Comparison of ENCODE assay signal across 16 cellular contexts in genomic region chr2:109497911-109498870, GRCh38.
DNase-seq lines count a peak whose midpoint lies in the region; ATAC-seq, FAIRE-seq and TF ChIP-seq lines count a peak whose summit lies in the region.
"Had no signal": no experiment of that assay in that cellular context is flagged by ENCODE, and none has a peak within 500 bp of the region (broad histone marks: within the 10 kb centered on the region; RNA-seq: fewer than 3 reads in every experiment).

No MANE protein-coding gene starts in this region.

- 44 to 54% (median 48%) methylated on average over 19 of the region's 19 CpGs for WGBS in small intestine, 3 donors

- no peaks in the 10 kb centered on the region for H3K36me3 ChIP-seq in small intestine (ENCODE audit: control insufficient read depth in 2 of 2, insufficient read depth in 2 of 2, low read length in 2 of 2)

- no peaks in the 10 kb centered on the region for H3K4me1 ChIP-seq in small intestine (ENCODE audit: control insufficient read depth in 2 of 2, insufficient read depth in 1 of 2, low read depth in 1 of 2, low read length in 1 of 2)
- H3K4me1 ChIP-seq: A549 had no signal

- no peaks in the 10 kb centered on the region for H3K9me3 ChIP-seq in small intestine (ENCODE audit: control insufficient read depth, low read depth)
- H3K9me3 ChIP-seq: A549, thoracic aorta had no signal

- FAIRE-seq in small intestine (lab: Jason Lieb, UNC): no peak
- FAIRE-seq in GM12891 (lab: Jason Lieb, UNC): no peak
- FAIRE-seq: A549, kidney had no signal

- DNase-seq in NCI-H82 (lab: John Stamatoyannopoulos, UW): peak; percentile 41
- DNase-seq in NCI-H82 treated with DMSO at 0.1 percent for 48 hours (lab: John Stamatoyannopoulos, UW; ENCODE audit: unreplicated experiment): no peak
- DNase-seq in NCI-H510A (lab: John Stamatoyannopoulos, UW): peak; percentile 12
- DNase-seq in fibroblast of pulmonary artery (ENCODE audit: low read depth): peak; percentile 22
- DNase-seq in small intestine: peak; percentile 23
- DNase-seq in GM12891 (ENCODE audit: insufficient read length, low spot score): no peak
- DNase-seq in NCI-H1436 (lab: John Stamatoyannopoulos, UW): no peak
- DNase-seq: activated T-cell treated with anti-CD3 and anti-CD28 coated beads, Interleukin-2, amount 50 U/mL, for 1 hour; kidney; natural killer cell; NCI-H2029 treated with DMSO at 0.1 percent for 48 hours; stimulated activated CD4-positive, alpha-beta T cell treated with anti-CD3 and anti-CD28 coated beads, Interleukin-12 subunit alpha, Interleukin-12 subunit beta, amount 100 ng/mL, for 4 hours; T-cell had no signal

- no peak for TF ChIP-seq POLR2A in GM12891 (IDR thresholded peaks at IDR 0.05; ENCODE audit: low read depth, low read length)

- no peaks in the 10 kb centered on the region for H3K27me3 ChIP-seq in small intestine (ENCODE audit: control insufficient read depth in 2 of 2, insufficient read depth in 2 of 2, low read length in 2 of 2)

- H3K27ac ChIP-seq in small intestine (ENCODE audit: low read depth in 1 of 2, low read length in 1 of 2): no peak overlapping the region
- H3K27ac ChIP-seq: A549, thoracic aorta had no signal

- no peak for ATAC-seq in HG03460 (IDR thresholded peaks at IDR 0.05; ENCODE audit: unreplicated experiment)
- ATAC-seq: A549, natural killer cell, T-cell had no signal

- H3K4me3 ChIP-seq in fibroblast of pulmonary artery (replicated peaks; ENCODE audit: low read depth, low read length) (no peak overlapping the region), small intestine (ENCODE audit: low read depth in 1 of 2, low read length in 2 of 2) (no peak overlapping the region)
- H3K4me3 ChIP-seq: A549, thoracic aorta had no signal

- no peak for TF ChIP-seq CTCF in fibroblast of pulmonary artery (IDR thresholded peaks at IDR 0.05; ENCODE audit: low read length, missing control alignments)

TF ChIP-seq in GM12891, 5 proteins besides CTCF, POLR2A, EP300 and RAD21:
- TF ChIP-seq PAX5 (IDR thresholded peaks at IDR 0.05; ENCODE audit: insufficient read depth, low read length, severe bottlenecking) (no peak), TAF1 (IDR thresholded peaks at IDR 0.05; ENCODE audit: low read depth, low read length) (no peak), SPI1 (IDR thresholded peaks at IDR 0.05; ENCODE audit: low read depth, low read length) (no peak), POLR2AphosphoS5 (IDR thresholded peaks at IDR 0.05; ENCODE audit: low read depth, low read length) (no peak), POU2F2 (IDR thresholded peaks at IDR 0.05; ENCODE audit: low read depth, low read length) (no peak)

Comparison
In these comparisons a context has a peak if more than half of its experiments do, and no peak if none do; other contexts are left out.
1. DNase-seq: peak in NCI-H82 (single experiment), NCI-H510A (single experiment), fibroblast of pulmonary artery (single experiment) and small intestine (single experiment); none in NCI-H82 treated with DMSO at 0.1 percent for 48 hours (single experiment), GM12891 (single experiment) and NCI-H1436 (single experiment).